In the genomic region with DNA sequence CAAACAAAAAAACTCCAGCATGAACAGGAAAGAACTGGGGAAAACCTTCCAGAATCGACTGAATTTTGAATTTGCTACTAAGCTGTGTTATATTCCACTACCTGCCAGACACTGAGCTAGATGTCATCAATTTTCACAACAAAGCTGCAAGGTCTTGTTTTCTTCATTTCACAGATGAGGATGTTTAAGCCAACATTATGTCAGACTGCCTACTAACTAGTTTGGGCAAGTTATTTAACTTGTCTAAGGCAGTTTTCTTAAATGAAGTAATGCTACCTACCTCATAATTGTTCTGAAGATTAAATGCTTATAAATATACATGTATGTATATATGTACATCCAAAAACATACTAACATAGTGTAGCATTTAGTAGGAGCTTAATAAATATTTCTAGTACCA, we compare ENCODE assay signal across 7 cellular contexts.
"Had no signal": no experiment of that assay in that cellular context is flagged by ENCODE, and none has a peak within 500 bp of the region (broad histone marks: within the 10 kb centered on the region; RNA-seq: fewer than 3 reads in every experiment).

No MANE protein-coding gene starts in this region.

- FAIRE-seq: HepG2, HTR-8/SVneo had no signal

- ATAC-seq: HepG2, K562 had no signal

- DNase-seq: IMR-90, KBM-7, KG1 had no signal

- H3K27ac ChIP-seq: HL-60 had no signal

- H3K4me3 ChIP-seq: K562 had no signal
